1 cellular context compared by ENCODE assay signal in the genomic region with DNA sequence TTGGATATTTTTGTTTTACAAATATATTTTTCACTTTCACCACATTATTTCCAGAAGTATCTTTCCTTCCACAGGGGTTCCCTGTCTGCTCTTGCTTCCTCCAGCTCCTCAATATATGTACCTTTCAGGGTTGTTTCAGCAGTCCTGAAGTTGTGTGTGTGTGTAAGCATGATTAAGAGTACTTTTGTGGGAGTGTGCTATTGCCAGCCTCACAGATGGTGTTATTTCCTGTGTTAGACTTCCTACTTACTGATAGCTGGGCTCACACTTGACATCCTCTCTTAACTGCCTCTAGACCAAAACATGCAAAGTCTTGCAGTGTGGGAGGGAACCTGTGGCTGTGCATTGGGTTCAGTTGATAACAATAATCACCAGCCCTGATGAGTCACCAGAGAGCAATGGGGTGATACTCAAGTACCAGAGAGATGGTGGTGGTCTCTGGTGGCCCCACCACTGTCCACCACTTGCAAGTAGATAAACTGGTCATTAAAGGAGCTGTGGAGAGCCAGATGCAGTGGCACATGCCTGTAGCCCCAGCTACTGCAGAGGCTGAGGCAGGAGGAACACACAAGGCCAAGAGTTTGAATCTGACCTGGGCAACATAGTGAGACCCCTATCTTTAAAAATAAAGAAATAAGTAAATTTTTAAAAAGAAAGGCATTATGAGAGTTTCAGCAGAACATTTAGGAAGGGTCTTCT.
TF ChIP-seq lines count a peak whose summit lies in the region.

No MANE protein-coding gene starts in this region.

TF ChIP-seq in K562, 482 proteins besides CTCF, POLR2A, EP300 and RAD21 (continued from another document and continues in another):
- TF ChIP-seq, protein P1, sequence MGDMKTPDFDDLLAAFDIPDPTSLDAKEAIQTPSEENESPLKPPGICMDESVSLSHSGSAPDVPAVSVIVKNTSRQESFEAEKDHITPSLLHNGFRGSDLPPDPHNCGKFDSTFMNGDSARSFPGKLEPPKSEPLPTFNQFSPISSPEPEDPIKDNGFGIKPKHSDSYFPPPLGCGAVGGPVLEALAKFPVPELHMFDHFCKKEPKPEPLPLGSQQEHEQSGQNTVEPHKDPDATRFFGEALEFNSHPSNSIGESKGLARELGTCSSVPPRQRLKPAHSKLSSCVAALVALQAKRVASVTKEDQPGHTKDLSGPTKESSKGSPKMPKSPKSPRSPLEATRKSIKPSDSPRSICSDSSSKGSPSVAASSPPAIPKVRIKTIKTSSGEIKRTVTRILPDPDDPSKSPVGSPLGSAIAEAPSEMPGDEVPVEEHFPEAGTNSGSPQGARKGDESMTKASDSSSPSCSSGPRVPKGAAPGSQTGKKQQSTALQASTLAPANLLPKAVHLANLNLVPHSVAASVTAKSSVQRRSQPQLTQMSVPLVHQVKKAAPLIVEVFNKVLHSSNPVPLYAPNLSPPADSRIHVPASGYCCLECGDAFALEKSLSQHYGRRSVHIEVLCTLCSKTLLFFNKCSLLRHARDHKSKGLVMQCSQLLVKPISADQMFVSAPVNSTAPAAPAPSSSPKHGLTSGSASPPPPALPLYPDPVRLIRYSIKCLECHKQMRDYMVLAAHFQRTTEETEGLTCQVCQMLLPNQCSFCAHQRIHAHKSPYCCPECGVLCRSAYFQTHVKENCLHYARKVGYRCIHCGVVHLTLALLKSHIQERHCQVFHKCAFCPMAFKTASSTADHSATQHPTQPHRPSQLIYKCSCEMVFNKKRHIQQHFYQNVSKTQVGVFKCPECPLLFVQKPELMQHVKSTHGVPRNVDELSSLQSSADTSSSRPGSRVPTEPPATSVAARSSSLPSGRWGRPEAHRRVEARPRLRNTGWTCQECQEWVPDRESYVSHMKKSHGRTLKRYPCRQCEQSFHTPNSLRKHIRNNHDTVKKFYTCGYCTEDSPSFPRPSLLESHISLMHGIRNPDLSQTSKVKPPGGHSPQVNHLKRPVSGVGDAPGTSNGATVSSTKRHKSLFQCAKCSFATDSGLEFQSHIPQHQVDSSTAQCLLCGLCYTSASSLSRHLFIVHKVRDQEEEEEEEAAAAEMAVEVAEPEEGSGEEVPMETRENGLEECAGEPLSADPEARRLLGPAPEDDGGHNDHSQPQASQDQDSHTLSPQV (IDR thresholded peaks at IDR 0.05): peak; percentile 80
- peak; percentile 49; the same call in 1 of the 2 replicates for TF ChIP-seq ELF1 (tag; IDR thresholded peaks at IDR 0.05)
- peak; percentile 95 for TF ChIP-seq JUNB (CRISPR knock-in tag; conservative IDR thresholded peaks at IDR 0.05)
- peak; percentile 52 to 95; a peak in 3 of 4 replicates for TF ChIP-seq RCOR1 (IDR thresholded peaks at IDR 0.05; ENCODE audit: borderline replicate concordance in 1 of 2, low read depth in 2 of 2, low read length in 2 of 2)
- TF ChIP-seq, protein P2, sequence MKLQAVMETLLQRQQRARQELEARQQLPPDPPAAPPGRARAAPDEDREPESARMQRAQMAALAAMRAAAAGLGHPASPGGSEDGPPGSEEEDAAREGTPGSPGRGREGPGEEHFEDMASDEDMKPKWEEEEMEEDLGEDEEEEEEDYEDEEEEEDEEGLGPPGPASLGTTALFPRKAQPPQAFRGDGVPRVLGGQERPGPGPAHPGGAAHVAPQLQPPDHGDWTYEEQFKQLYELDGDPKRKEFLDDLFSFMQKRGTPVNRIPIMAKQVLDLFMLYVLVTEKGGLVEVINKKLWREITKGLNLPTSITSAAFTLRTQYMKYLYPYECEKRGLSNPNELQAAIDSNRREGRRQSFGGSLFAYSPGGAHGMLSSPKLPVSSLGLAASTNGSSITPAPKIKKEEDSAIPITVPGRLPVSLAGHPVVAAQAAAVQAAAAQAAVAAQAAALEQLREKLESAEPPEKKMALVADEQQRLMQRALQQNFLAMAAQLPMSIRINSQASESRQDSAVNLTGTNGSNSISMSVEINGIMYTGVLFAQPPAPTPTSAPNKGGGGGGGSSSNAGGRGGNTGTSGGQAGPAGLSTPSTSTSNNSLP (IDR thresholded peaks at IDR 0.05; ENCODE audit: borderline replicate concordance, low read depth, low read length): peak; percentile 70
- no peak for TF ChIP-seq ARHGAP35 (IDR thresholded peaks at IDR 0.05; ENCODE audit: partially characterized antibody)
- peak; percentile 52; the same call in 1 of the 2 replicates for TF ChIP-seq MIER1 (IDR thresholded peaks at IDR 0.05; ENCODE audit: low read depth)
- peak in 1 of 2 experiments; percentile 13; a peak in 1 of 4 replicates for TF ChIP-seq FOXA3 (CRISPR knock-in tag; conservative IDR thresholded peaks at IDR 0.05 in 1 of 2, IDR thresholded peaks at IDR 0.05 in 1 of 2)
- no peak for TF ChIP-seq KDM5B (IDR thresholded peaks at IDR 0.05; ENCODE audit: insufficient replicate concordance, low read depth, low read length)
- TF ChIP-seq ZBTB7A (IDR thresholded peaks at IDR 0.05; ENCODE audit: borderline replicate concordance, control insufficient read depth, low read depth, low read length): peak; percentile 99
- no peak for TF ChIP-seq ZNF143 (CRISPR knock-in tag; IDR thresholded peaks at IDR 0.05)
- 0 out of 2 replicates have a peak, but pooled peaks have one; percentile 63 for TF ChIP-seq ZNF445 (CRISPR knock-in tag; IDR thresholded peaks at IDR 0.05; ENCODE audit: low read depth)
- no peak for TF ChIP-seq RBM22 (IDR thresholded peaks at IDR 0.05; ENCODE audit: low read depth, low read length, poor library complexity, severe bottlenecking)
- no peak for TF ChIP-seq PHF21A (IDR thresholded peaks at IDR 0.05; ENCODE audit: borderline replicate concordance, low read depth)
- TF ChIP-seq, protein P3, sequence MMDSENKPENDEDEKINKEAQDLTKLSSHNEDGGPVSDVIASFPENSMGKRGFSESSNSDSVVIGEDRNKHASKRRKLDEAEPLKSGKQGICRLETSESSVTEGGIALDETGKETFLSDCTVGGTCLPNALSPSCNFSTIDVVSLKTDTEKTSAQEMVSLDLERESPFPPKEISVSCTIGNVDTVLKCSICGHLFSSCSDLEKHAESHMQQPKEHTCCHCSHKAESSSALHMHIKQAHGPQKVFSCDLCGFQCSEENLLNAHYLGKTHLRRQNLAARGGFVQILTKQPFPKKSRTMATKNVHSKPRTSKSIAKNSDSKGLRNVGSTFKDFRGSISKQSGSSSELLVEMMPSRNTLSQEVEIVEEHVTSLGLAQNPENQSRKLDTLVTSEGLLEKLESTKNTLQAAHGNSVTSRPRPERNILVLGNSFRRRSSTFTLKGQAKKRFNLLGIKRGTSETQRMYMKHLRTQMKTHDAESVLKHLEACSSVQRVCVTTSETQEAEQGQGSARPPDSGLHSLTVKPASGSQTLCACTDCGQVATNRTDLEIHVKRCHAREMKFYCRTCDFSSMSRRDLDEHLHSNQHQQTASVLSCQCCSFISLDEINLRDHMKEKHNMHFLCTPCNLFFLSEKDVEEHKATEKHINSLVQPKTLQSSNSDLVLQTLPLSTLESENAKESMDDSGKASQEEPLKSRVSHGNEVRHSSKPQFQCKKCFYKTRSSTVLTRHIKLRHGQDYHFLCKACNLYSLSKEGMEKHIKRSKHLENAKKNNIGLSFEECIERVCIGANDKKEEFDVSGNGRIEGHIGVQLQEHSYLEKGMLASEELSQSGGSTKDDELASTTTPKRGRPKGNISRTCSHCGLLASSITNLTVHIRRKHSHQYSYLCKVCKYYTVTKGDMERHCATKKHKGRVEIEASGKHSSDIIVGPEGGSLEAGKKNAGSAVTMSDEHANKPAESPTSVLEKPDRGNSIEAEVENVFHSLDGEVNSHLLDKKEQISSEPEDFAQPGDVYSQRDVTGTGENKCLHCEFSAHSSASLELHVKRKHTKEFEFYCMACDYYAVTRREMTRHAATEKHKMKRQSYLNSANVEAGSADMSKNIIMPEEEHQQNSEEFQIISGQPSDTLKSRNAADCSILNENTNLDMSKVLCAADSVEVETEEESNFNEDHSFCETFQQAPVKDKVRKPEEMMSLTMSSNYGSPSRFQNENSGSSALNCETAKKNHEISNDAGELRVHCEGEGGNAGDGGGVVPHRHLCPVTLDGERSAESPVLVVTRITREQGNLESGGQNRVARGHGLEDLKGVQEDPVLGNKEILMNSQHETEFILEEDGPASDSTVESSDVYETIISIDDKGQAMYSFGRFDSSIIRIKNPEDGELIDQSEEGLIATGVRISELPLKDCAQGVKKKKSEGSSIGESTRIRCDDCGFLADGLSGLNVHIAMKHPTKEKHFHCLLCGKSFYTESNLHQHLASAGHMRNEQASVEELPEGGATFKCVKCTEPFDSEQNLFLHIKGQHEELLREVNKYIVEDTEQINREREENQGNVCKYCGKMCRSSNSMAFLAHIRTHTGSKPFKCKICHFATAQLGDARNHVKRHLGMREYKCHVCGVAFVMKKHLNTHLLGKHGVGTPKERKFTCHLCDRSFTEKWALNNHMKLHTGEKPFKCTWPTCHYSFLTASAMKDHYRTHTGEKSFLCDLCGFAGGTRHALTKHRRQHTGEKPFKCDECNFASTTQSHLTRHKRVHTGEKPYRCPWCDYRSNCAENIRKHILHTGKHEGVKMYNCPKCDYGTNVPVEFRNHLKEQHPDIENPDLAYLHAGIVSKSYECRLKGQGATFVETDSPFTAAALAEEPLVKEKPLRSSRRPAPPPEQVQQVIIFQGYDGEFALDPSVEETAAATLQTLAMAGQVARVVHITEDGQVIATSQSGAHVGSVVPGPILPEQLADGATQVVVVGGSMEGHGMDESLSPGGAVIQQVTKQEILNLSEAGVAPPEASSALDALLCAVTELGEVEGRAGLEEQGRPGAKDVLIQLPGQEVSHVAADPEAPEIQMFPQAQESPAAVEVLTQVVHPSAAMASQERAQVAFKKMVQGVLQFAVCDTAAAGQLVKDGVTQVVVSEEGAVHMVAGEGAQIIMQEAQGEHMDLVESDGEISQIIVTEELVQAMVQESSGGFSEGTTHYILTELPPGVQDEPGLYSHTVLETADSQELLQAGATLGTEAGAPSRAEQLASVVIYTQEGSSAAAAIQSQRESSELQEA (IDR thresholded peaks at IDR 0.05; ENCODE audit: low read depth): no peak
- no peak for TF ChIP-seq ILK (tag; IDR thresholded peaks at IDR 0.05; ENCODE audit: borderline replicate concordance, low read depth)
- no peak for TF ChIP-seq SP2 (IDR thresholded peaks at IDR 0.05; ENCODE audit: extremely low read depth, low read depth, low read length, poor library complexity, severe bottlenecking)
- TF ChIP-seq ZNF561 (CRISPR knock-in tag; conservative IDR thresholded peaks at IDR 0.05): no peak
- TF ChIP-seq, protein P4, sequence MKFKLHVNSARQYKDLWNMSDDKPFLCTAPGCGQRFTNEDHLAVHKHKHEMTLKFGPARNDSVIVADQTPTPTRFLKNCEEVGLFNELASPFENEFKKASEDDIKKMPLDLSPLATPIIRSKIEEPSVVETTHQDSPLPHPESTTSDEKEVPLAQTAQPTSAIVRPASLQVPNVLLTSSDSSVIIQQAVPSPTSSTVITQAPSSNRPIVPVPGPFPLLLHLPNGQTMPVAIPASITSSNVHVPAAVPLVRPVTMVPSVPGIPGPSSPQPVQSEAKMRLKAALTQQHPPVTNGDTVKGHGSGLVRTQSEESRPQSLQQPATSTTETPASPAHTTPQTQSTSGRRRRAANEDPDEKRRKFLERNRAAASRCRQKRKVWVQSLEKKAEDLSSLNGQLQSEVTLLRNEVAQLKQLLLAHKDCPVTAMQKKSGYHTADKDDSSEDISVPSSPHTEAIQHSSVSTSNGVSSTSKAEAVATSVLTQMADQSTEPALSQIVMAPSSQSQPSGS (CRISPR knock-in tag; IDR thresholded peaks at IDR 0.05): no peak
- no peak for TF ChIP-seq ARID2 (IDR thresholded peaks at IDR 0.05)
- TF ChIP-seq CHCHD3 (CRISPR knock-in tag; IDR thresholded peaks at IDR 0.05): no peak
- TF ChIP-seq ZNF668 (CRISPR knock-in tag; IDR thresholded peaks at IDR 0.05): no peak
- TF ChIP-seq DACH1 (IDR thresholded peaks at IDR 0.05; ENCODE audit: partially characterized antibody): no peak
- no peak for TF ChIP-seq BRF1 (IDR thresholded peaks at IDR 0.05; ENCODE audit: borderline replicate concordance, extremely low read depth, insufficient read length)
- no peak for TF ChIP-seq ZC3H11A (IDR thresholded peaks at IDR 0.05; ENCODE audit: low read depth, low read length)
- TF ChIP-seq, protein P5, sequence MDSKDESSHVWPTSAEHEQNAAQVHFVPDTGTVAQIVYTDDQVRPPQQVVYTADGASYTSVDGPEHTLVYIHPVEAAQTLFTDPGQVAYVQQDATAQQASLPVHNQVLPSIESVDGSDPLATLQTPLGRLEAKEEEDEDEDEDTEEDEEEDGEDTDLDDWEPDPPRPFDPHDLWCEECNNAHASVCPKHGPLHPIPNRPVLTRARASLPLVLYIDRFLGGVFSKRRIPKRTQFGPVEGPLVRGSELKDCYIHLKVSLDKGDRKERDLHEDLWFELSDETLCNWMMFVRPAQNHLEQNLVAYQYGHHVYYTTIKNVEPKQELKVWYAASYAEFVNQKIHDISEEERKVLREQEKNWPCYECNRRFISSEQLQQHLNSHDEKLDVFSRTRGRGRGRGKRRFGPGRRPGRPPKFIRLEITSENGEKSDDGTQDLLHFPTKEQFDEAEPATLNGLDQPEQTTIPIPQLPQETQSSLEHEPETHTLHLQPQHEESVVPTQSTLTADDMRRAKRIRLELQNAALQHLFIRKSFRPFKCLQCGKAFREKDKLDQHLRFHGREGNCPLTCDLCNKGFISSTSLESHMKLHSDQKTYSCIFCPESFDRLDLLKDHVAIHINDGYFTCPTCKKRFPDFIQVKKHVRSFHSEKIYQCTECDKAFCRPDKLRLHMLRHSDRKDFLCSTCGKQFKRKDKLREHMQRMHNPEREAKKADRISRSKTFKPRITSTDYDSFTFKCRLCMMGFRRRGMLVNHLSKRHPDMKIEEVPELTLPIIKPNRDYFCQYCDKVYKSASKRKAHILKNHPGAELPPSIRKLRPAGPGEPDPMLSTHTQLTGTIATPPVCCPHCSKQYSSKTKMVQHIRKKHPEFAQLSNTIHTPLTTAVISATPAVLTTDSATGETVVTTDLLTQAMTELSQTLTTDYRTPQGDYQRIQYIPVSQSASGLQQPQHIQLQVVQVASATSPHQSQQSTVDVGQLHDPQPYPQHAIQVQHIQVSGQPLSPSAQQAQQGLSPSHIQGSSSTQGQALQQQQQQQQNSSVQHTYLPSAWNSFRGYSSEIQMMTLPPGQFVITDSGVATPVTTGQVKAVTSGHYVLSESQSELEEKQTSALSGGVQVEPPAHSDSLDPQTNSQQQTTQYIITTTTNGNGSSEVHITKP (IDR thresholded peaks at IDR 0.05; ENCODE audit: partially characterized antibody): no peak
- TF ChIP-seq COPS2 (conservative IDR thresholded peaks at IDR 0.05): no peak
- TF ChIP-seq, protein P6, sequence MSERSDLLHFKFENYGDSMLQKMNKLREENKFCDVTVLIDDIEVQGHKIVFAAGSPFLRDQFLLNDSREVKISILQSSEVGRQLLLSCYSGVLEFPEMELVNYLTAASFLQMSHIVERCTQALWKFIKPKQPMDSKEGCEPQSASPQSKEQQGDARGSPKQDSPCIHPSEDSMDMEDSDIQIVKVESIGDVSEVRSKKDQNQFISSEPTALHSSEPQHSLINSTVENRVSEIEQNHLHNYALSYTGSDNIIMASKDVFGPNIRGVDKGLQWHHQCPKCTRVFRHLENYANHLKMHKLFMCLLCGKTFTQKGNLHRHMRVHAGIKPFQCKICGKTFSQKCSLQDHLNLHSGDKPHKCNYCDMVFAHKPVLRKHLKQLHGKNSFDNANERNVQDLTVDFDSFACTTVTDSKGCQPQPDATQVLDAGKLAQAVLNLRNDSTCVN (CRISPR knock-in tag; IDR thresholded peaks at IDR 0.05): no peak
- TF ChIP-seq TFAM (CRISPR knock-in tag; conservative IDR thresholded peaks at IDR 0.05): no peak
- no peak for TF ChIP-seq NFYB (IDR thresholded peaks at IDR 0.05; ENCODE audit: extremely low read depth, insufficient read length)
- TF ChIP-seq NR1H2 (CRISPR knock-in tag; IDR thresholded peaks at IDR 0.05): no peak
- TF ChIP-seq HSF4 (CRISPR knock-in tag; IDR thresholded peaks at IDR 0.05; ENCODE audit: borderline replicate concordance): no peak
- 0 out of 2 replicates have a peak, but pooled peaks have one; percentile 57 for TF ChIP-seq ZNF57 (CRISPR knock-in tag; IDR thresholded peaks at IDR 0.05)
